Comparison of ENCODE assay signal across 9 cellular contexts in the genomic region with DNA sequence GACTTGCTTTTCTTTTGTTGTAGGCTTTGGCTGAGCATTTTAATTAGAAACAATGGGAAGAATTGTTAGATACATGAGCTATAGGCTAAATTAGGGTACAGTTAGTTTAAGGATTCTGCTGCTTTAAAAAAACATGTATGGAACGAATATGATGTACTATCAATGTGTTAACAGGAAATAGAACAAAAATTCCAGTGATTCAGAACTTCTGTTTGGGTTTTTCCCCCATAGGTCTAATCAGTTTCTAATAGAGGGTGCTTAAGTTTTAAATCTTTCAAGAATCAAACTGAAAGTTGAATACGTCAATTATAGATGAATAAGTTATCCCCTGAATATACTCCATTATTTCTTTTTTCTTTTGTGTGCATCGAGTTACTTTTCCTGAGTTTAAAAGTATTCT. TPM values are rescaled to one million over a fixed set of nuclear protein-coding genes. Genes with fewer than 3 reads are reported as not detected.
A peak's percentile ranks its signal among the peaks of the same experiment; 100 is the strongest.
DNase-seq lines count a peak whose midpoint lies in the region; ATAC-seq and TF ChIP-seq lines count a peak whose summit lies in the region.
"Had no signal": no experiment of that assay in that cellular context is flagged by ENCODE, and none has a peak within 500 bp of the region (broad histone marks: within the 10 kb centered on the region; RNA-seq: fewer than 3 reads in every experiment).

No MANE protein-coding gene starts in this region.

- TF ChIP-seq CTCF in brain (conservative IDR thresholded peaks at IDR 0.05) = no peak
- no peak for TF ChIP-seq CTCF in upper lobe of left lung (IDR thresholded peaks at IDR 0.05)

- peaks cover 39% of the 10 kb centered on the region for H3K36me3 Mint-ChIP-seq in activated naive CD4-positive, alpha-beta T cell treated with anti-CD3 and anti-CD28 coated beads, Interleukin-2, amount 10 ng/mL, durations not matched to agents 7 days and 5 days
- H3K36me3 Mint-ChIP-seq in brain = no peaks in the 10 kb centered on the region
- H3K36me3 Mint-ChIP-seq in memory B cell = no peaks in the 10 kb centered on the region

- WGBS in upper lobe of left lung, 2 donors = 7 to 8% methylated on average over 3 of the region's 3 CpGs

- H3K27me3 ChIP-seq in upper lobe of left lung = no peaks in the 10 kb centered on the region

- CTCF ChIA-PET in activated naive CD4-positive, alpha-beta T cell treated with anti-CD3 and anti-CD28 coated beads, Interleukin-2, amount 10 ng/mL, durations not matched to agents 7 days and 5 days (lab: Charles Lee) = interaction anchor here (1.5 kb wide), 1 partner anchor 239 kb away, joined by 3 read pairs; no protein-coding TSS in a partner anchor

- H3K4me1 Mint-ChIP-seq in activated naive CD4-positive, alpha-beta T cell treated with anti-CD3 and anti-CD28 coated beads, Interleukin-2, amount 10 ng/mL, durations not matched to agents 7 days and 5 days = peaks cover 53% of the 10 kb centered on the region
- H3K4me1 Mint-ChIP-seq in brain = peaks cover 72% of the 10 kb centered on the region
- peaks cover 30% of the 10 kb centered on the region for H3K4me1 Mint-ChIP-seq in memory B cell

- H3K4me3 Mint-ChIP-seq in activated naive CD4-positive, alpha-beta T cell treated with anti-CD3 and anti-CD28 coated beads, Interleukin-2, amount 10 ng/mL, durations not matched to agents 7 days and 5 days = peak overlapping the region; percentile 88
- H3K4me3 Mint-ChIP-seq in brain (peak overlapping the region; percentile 88 to 94 (median 93)), memory B cell (peak overlapping the region; percentile 90)

- no peak for DNase-seq in activated naive CD4-positive, alpha-beta T cell treated with anti-CD3 and anti-CD28 coated beads, Interleukin-2, amount 10 ng/mL, durations not matched to agents 7 days and 5 days
- no peak for DNase-seq in activated naive CD4-positive, alpha-beta T cell treated with anti-CD3 and anti-CD28 coated beads, Interleukin-2, amount 50 U/mL, for 16 hours
- DNase-seq in memory B cell (ENCODE audit: low spot score in 2 of 2) (no peak), upper lobe of left lung (no peak), GM03348 (ENCODE audit: low spot score) (no peak), NCI-H748 treated with DMSO at 0.1 percent for 48 hours (lab: John Stamatoyannopoulos, UW) (no peak)
- no peak for DNase-seq in effector CD8-positive, alpha-beta T cell (lab: John Stamatoyannopoulos, UW)
- DNase-seq: GF-D8 had no signal

- peak overlapping the region in 3 of 4 donors; percentile 89 to 94 (median 93) for H3K4me3 ChIP-seq in upper lobe of left lung

- no peak for ATAC-seq in memory B cell (ENCODE audit: low read depth)
- no peak for ATAC-seq in upper lobe of left lung (ENCODE audit: low FRiP score in 2 of 2)

- H3K27ac ChIP-seq in upper lobe of left lung = peak overlapping the region; percentile 96 to 100 (median 99)

- no peaks in the 10 kb centered on the region for H3K27me3 Mint-ChIP-seq in activated naive CD4-positive, alpha-beta T cell treated with anti-CD3 and anti-CD28 coated beads, Interleukin-2, amount 10 ng/mL, durations not matched to agents 7 days and 5 days
- H3K27me3 Mint-ChIP-seq in brain (peaks cover 4% of the 10 kb centered on the region), memory B cell (peaks cover under 1% of the 10 kb centered on the region)

- TF ChIP-seq EP300 in upper lobe of left lung (IDR thresholded peaks at IDR 0.05) = no peak

- H3K9me3 Mint-ChIP-seq in activated naive CD4-positive, alpha-beta T cell treated with anti-CD3 and anti-CD28 coated beads, Interleukin-2, amount 10 ng/mL, durations not matched to agents 7 days and 5 days = no peaks in the 10 kb centered on the region
- H3K9me3 Mint-ChIP-seq in brain (no peaks in the 10 kb centered on the region), memory B cell (no peaks in the 10 kb centered on the region)

- no peaks in the 10 kb centered on the region for H3K36me3 ChIP-seq in upper lobe of left lung

- TF ChIP-seq POLR2A in upper lobe of left lung (IDR thresholded peaks at IDR 0.05) = no peak

- no peaks in the 10 kb centered on the region for H3K9me3 ChIP-seq in upper lobe of left lung

- H3K27ac Mint-ChIP-seq in activated naive CD4-positive, alpha-beta T cell treated with anti-CD3 and anti-CD28 coated beads, Interleukin-2, amount 10 ng/mL, durations not matched to agents 7 days and 5 days = peak overlapping the region; percentile 95
- peak overlapping the region; percentile 87 to 95 (median 92) for H3K27ac Mint-ChIP-seq in brain
- H3K27ac Mint-ChIP-seq in memory B cell = peak overlapping the region; percentile 91

- peaks cover 25 to 53% (median 36%) of the 10 kb centered on the region in 4 donors for H3K4me1 ChIP-seq in upper lobe of left lung

RNA-seq across cellular contexts. Expression of a gene that starts 1.9 kb away (rescaled TPM):
- polyA plus RNA-seq in brain (ENCODE audit: insufficient read depth, low read depth, low replicate concordance) = 33.5 TPM
- total RNA-seq in upper lobe of left lung = 10 to 100 TPM; 46.5 to 99.5 (median 52.7) TPM
